Comparison of ENCODE assay signal across 12 cellular contexts in the genomic region with DNA sequence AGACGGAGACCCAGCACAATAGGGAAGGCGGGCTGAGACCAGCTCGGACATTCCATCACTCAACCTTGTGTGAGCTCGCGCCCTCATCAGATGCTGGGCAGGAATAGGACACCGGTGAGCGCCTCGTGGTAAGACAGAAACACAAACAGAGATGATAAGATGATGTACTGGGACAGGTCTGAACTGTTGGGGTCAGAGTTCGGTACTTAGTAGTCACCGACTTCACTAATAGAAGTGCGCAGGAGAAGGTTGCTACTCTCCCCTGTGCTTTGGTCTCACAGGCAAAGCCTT.
DNase-seq lines count a peak whose midpoint lies in the region; ATAC-seq and TF ChIP-seq lines count a peak whose summit lies in the region.
"Had no signal": no experiment of that assay in that cellular context is flagged by ENCODE, and none has a peak within 500 bp of the region (broad histone marks: within the 10 kb centered on the region; RNA-seq: fewer than 3 reads in every experiment).

No MANE protein-coding gene starts in this region.

- intact Hi-C loops in heart left ventricle (cut with DNase I) = no loop called here
- intact Hi-C loops in left cardiac atrium (cut with DNase I) = no loop called here

- H3K36me3 ChIP-seq in heart left ventricle (no peaks in the 10 kb centered on the region), ectodermal cell (ENCODE audit: control insufficient read depth, insufficient read depth, low read length) (no peaks in the 10 kb centered on the region), kidney epithelial cell (ENCODE audit: control insufficient read depth, insufficient read depth, low read length) (no peaks in the 10 kb centered on the region), urinary bladder (ENCODE audit: insufficient read depth) (no peaks in the 10 kb centered on the region)

- TF ChIP-seq CTCF in heart left ventricle (IDR thresholded peaks at IDR 0.05) (no peak), kidney epithelial cell (IDR thresholded peaks at IDR 0.05; ENCODE audit: insufficient read depth, low read length, poor library complexity, severe bottlenecking) (no peak)

- H3K27me3 ChIP-seq in heart left ventricle (peaks cover 6 to 59% (median 24%) of the 10 kb centered on the region in 9 donors), ectodermal cell (ENCODE audit: control insufficient read depth, insufficient read depth, low read length, poor library complexity, severe bottlenecking) (peaks cover 47% of the 10 kb centered on the region), kidney epithelial cell (ENCODE audit: control insufficient read depth, insufficient read depth, low read length) (peaks cover 27% of the 10 kb centered on the region)

- TF ChIP-seq POLR2A in heart left ventricle (IDR thresholded peaks at IDR 0.05) = no peak

- H3K27ac ChIP-seq in heart left ventricle (no peak overlapping the region), ectodermal cell (ENCODE audit: insufficient read depth, low read depth, low read length, poor library complexity, severe bottlenecking) (no peak overlapping the region), urinary bladder (ENCODE audit: low read depth) (no peak overlapping the region)
- H3K27ac ChIP-seq: RWPE1 had no signal

- no peaks in the 10 kb centered on the region for H3K9me3 ChIP-seq in heart left ventricle
- no peaks in the 10 kb centered on the region for H3K9me3 ChIP-seq in ectodermal cell (ENCODE audit: control insufficient read depth, low read length)

- H3K4me3 ChIP-seq in heart left ventricle (peak overlapping the region in 7 of 12 donors; percentile 6 to 49 (median 40)), ectodermal cell (ENCODE audit: insufficient read depth, low read depth, low read length) (peak overlapping the region; percentile 36), kidney epithelial cell (ENCODE audit: low read depth, low read length) (peak overlapping the region; percentile 20), urinary bladder (ENCODE audit: low read depth, low read length) (peak overlapping the region; percentile 31)

- H3K4me1 ChIP-seq in heart left ventricle = peaks cover 0 to 11% (median 0%) of the 10 kb centered on the region in 12 donors
- no peaks in the 10 kb centered on the region for H3K4me1 ChIP-seq in ectodermal cell (ENCODE audit: control insufficient read depth, insufficient read depth, low read length)
- no peaks in the 10 kb centered on the region for H3K4me1 ChIP-seq in urinary bladder (ENCODE audit: insufficient read depth)

- DNase-seq in heart left ventricle = no peak
- DNase-seq in left cardiac atrium = no peak
- DNase-seq in kidney epithelial cell (ENCODE audit: low read depth) = no peak
- DNase-seq in NCI-H1436 (lab: John Stamatoyannopoulos, UW) = no peak
- DNase-seq in RKO (ENCODE audit: low spot score) = no peak
- DNase-seq: activated T-cell treated with anti-CD3 and anti-CD28 coated beads, Interleukin-2, amount 50 U/mL, for 48 hours; caudate nucleus; Karpas-422 had no signal

- ATAC-seq in heart left ventricle = no peak
- no peak for ATAC-seq in left cardiac atrium
- no peak for ATAC-seq in HG02884 (IDR thresholded peaks at IDR 0.05; ENCODE audit: unreplicated experiment)

- 12 to 35% (median 17%) methylated on average over 8 to 11 of the region's 11 CpGs for WGBS in heart left ventricle, 4 donors
- WGBS in ectodermal cell, 2 experiments = 54 to 65% methylated on average over 11 of the region's 11 CpGs
- WGBS in urinary bladder = 20% methylated on average over 11 of the region's 11 CpGs
